26 cellular contexts compared by ENCODE assay signal in the genomic region with DNA sequence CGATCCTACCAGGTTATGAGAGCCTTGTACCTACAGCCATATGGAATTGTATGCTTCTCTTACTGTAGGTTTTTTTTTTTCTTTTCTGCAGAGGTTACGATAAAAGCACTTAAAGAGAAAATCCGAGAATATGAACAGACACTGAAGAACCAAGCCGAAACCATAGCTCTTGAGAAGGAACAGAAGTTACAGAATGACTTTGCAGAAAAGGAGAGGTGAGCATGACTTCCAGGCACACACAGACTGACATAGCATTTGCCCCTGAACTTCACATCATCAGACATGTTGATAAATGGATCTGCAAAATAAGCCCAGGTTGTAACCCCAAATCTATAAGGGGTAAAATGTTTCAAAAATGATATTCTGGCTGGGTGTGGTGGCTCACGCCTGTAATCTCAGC.
"Had no signal": no experiment of that assay in that cellular context is flagged by ENCODE, and none has a peak within 500 bp of the region (broad histone marks: within the 10 kb centered on the region; RNA-seq: fewer than 3 reads in every experiment).

No MANE protein-coding gene starts in this region.

- H3K4me3 Mint-ChIP-seq: activated CD4-positive, alpha-beta memory T cell treated with anti-CD3 and anti-CD28 coated beads, Interleukin-2, amount 10 ng/mL, durations not matched to agents 7 days and 5 days; activated CD4-positive, alpha-beta T cell treated with anti-CD3 and anti-CD28 coated beads, Interleukin-2, amount 10 ng/mL, durations not matched to agents 7 days and 5 days; activated naive CD4-positive, alpha-beta T cell treated with anti-CD3 and anti-CD28 coated beads for 36 hours; activated naive CD4-positive, alpha-beta T cell treated with anti-CD3 and anti-CD28 coated beads, Interleukin-2, amount 50 U/mL, for 24 hours; activated naive CD8-positive, alpha-beta T cell treated with anti-CD3 and anti-CD28 coated beads for 36 hours; activated T-cell treated with anti-CD3 and anti-CD28 coated beads, Interleukin-2, amount 50 U/mL, for 4 hours; dendritic cell treated with granulocyte-macrophage colony-stimulating factor and Interleukin-4, amounts not matched to agents 40 ng/mL and 50 ng/mL, for 4 days had no signal

- DNase-seq: activated CD4-positive, alpha-beta memory T cell treated with anti-CD3 and anti-CD28 coated beads, Interleukin-2, amount 10 ng/mL, durations not matched to agents 7 days and 5 days; activated CD4-positive, alpha-beta T cell treated with anti-CD3 and anti-CD28 coated beads for 1 hour; activated CD4-positive, alpha-beta T cell treated with anti-CD3 and anti-CD28 coated beads for 4 hours; activated CD4-positive, alpha-beta T cell treated with anti-CD3 and anti-CD28 coated beads, Interleukin-2, amount 10 ng/mL, durations not matched to agents 7 days and 5 days; activated CD4-positive, alpha-beta T cell treated with anti-CD3 and anti-CD28 coated beads, Interleukin-2, amount 50 U/mL, for 4 hours; activated CD8-positive, alpha-beta memory T cell treated with anti-CD3 and anti-CD28 coated beads, Interleukin-2, amount 50 U/mL, for 48 hours; activated naive CD4-positive, alpha-beta T cell treated with anti-CD3 and anti-CD28 coated beads for 36 hours; activated naive CD8-positive, alpha-beta T cell treated with anti-CD3 and anti-CD28 coated beads for 36 hours; activated T-cell treated with anti-CD3 and anti-CD28 coated beads for 4 hours; activated T-cell treated with anti-CD3 and anti-CD28 coated beads, Interleukin-2, amount 50 U/mL, for 4 hours; amniotic stem cell; aorta; body of pancreas; caudate nucleus; effector memory CD4-positive, alpha-beta T cell; erythroblast; foreskin keratinocyte; gastrocnemius medialis; glutamatergic neuron; T-helper 2 cell had no signal

- H3K27ac ChIP-seq: body of pancreas, dorsolateral prefrontal cortex, esophagus muscularis mucosa, foreskin keratinocyte, gastrocnemius medialis, heart left ventricle had no signal

- H3K27me3 Mint-ChIP-seq: activated CD4-positive, alpha-beta memory T cell treated with anti-CD3 and anti-CD28 coated beads, Interleukin-2, amount 10 ng/mL, durations not matched to agents 7 days and 5 days; activated CD4-positive, alpha-beta T cell treated with anti-CD3 and anti-CD28 coated beads, Interleukin-2, amount 10 ng/mL, durations not matched to agents 7 days and 5 days; activated naive CD4-positive, alpha-beta T cell treated with anti-CD3 and anti-CD28 coated beads, Interleukin-2, amount 50 U/mL, for 24 hours; activated naive CD8-positive, alpha-beta T cell treated with anti-CD3 and anti-CD28 coated beads for 36 hours; dendritic cell treated with granulocyte-macrophage colony-stimulating factor and Interleukin-4, amounts not matched to agents 40 ng/mL and 50 ng/mL, for 4 days had no signal

- ATAC-seq: activated T-cell treated with anti-CD3 and anti-CD28 coated beads, Interleukin-2, amount 50 U/mL, for 4 hours; body of pancreas; foreskin keratinocyte; gastrocnemius medialis had no signal

- H3K4me1 Mint-ChIP-seq: activated CD4-positive, alpha-beta memory T cell treated with anti-CD3 and anti-CD28 coated beads, Interleukin-2, amount 10 ng/mL, durations not matched to agents 7 days and 5 days; activated CD4-positive, alpha-beta T cell treated with anti-CD3 and anti-CD28 coated beads, Interleukin-2, amount 10 ng/mL, durations not matched to agents 7 days and 5 days; activated naive CD4-positive, alpha-beta T cell treated with anti-CD3 and anti-CD28 coated beads, Interleukin-2, amount 50 U/mL, for 24 hours; activated naive CD8-positive, alpha-beta T cell treated with anti-CD3 and anti-CD28 coated beads for 36 hours had no signal

- H3K4me3 ChIP-seq: body of pancreas, dorsolateral prefrontal cortex, esophagus muscularis mucosa, gastrocnemius medialis, heart left ventricle had no signal

- H3K9me3 Mint-ChIP-seq: activated CD4-positive, alpha-beta memory T cell treated with anti-CD3 and anti-CD28 coated beads, Interleukin-2, amount 10 ng/mL, durations not matched to agents 7 days and 5 days; activated CD4-positive, alpha-beta T cell treated with anti-CD3 and anti-CD28 coated beads, Interleukin-2, amount 10 ng/mL, durations not matched to agents 7 days and 5 days; activated naive CD4-positive, alpha-beta T cell treated with anti-CD3 and anti-CD28 coated beads for 36 hours; activated naive CD4-positive, alpha-beta T cell treated with anti-CD3 and anti-CD28 coated beads, Interleukin-2, amount 50 U/mL, for 24 hours; activated naive CD8-positive, alpha-beta T cell treated with anti-CD3 and anti-CD28 coated beads for 36 hours; activated T-cell treated with anti-CD3 and anti-CD28 coated beads, Interleukin-2, amount 50 U/mL, for 4 hours; activated T-helper 2 cell treated with anti-CD3 and anti-CD28 coated beads, Interferon-gamma antibody, Interleukin-2, Interleukin-4, amounts not matched to agents 10 μg/mL and 5 μg/mL and 100 μg/mL, durations not matched to agents 14 hours and 24 hours and 36 hours; dendritic cell treated with granulocyte-macrophage colony-stimulating factor and Interleukin-4, amounts not matched to agents 40 ng/mL and 50 ng/mL, for 4 days had no signal

- H3K27ac Mint-ChIP-seq: activated CD4-positive, alpha-beta memory T cell treated with anti-CD3 and anti-CD28 coated beads, Interleukin-2, amount 10 ng/mL, durations not matched to agents 7 days and 5 days; activated CD4-positive, alpha-beta T cell treated with anti-CD3 and anti-CD28 coated beads, Interleukin-2, amount 10 ng/mL, durations not matched to agents 7 days and 5 days; activated naive CD4-positive, alpha-beta T cell treated with anti-CD3 and anti-CD28 coated beads for 36 hours; activated naive CD4-positive, alpha-beta T cell treated with anti-CD3 and anti-CD28 coated beads, Interleukin-2, amount 50 U/mL, for 24 hours; activated naive CD8-positive, alpha-beta T cell treated with anti-CD3 and anti-CD28 coated beads for 36 hours; activated T-helper 2 cell treated with anti-CD3 and anti-CD28 coated beads, Interferon-gamma antibody, Interleukin-2, Interleukin-4, amounts not matched to agents 10 μg/mL and 5 μg/mL and 100 μg/mL, durations not matched to agents 14 hours and 24 hours and 36 hours; dendritic cell treated with granulocyte-macrophage colony-stimulating factor and Interleukin-4, amounts not matched to agents 40 ng/mL and 50 ng/mL, for 4 days had no signal
